In genomic region chr2:241547781-241548450, GRCh38 we compare ENCODE assay signal across 30 cellular contexts. TPM values are rescaled to one million over a fixed set of nuclear protein-coding genes. Genes with fewer than 3 reads are reported as not detected.
A peak's percentile ranks its signal among the peaks of the same experiment; 100 is the strongest.
DNase-seq lines count a peak whose midpoint lies in the region; ATAC-seq and TF ChIP-seq lines count a peak whose summit lies in the region.
"Had no signal": no experiment of that assay in that cellular context is flagged by ENCODE, and none has a peak within 500 bp of the region (broad histone marks: within the 10 kb centered on the region; RNA-seq: fewer than 3 reads in every experiment).

No MANE protein-coding gene starts in this region.

- no peak overlapping the region for H2BK120ac ChIP-seq in mesendoderm (ENCODE audit: low read depth, low read length)

- peak; percentile 7 for DNase-seq in left cardiac atrium
- no peak for DNase-seq in Right ventricle myocardium inferior (ENCODE audit: missing footprints)
- no peak for DNase-seq in brain microvascular endothelial cell
- DNase-seq in mesendoderm = no peak
- DNase-seq in type B pancreatic cell (ENCODE audit: extremely low spot score, unreplicated experiment) = no peak
- DNase-seq in tibial artery = no peak
- DNase-seq in NCI-H128 (lab: John Stamatoyannopoulos, UW; ENCODE audit: unreplicated experiment) = no peak
- DNase-seq: activated CD4-positive, alpha-beta T cell treated with anti-CD3 and anti-CD28 coated beads for 48 hours; activated effector memory CD4-positive, alpha-beta T cell treated with Interleukin-2 at 50 U/mL for 16 hours; DMS79; left ventricle myocardium inferior; naive B cell; NCI-H1092 treated with DMSO at 0.1 percent for 48 hours; NCI-H2029 treated with DMSO at 0.1 percent for 48 hours; NCI-H2227 treated with DMSO at 0.1 percent for 48 hours; NCI-H69; SHP77 treated with DMSO at 0.1 percent for 48 hours; sigmoid colon; T-helper 9 cell; upper lobe of right lung; WERI-Rb-1 had no signal

- no peak overlapping the region for H2AK5ac ChIP-seq in mesendoderm (ENCODE audit: low read length)

- H3K4me1 ChIP-seq in mesendoderm (ENCODE audit: control insufficient read depth, low read depth, low read length) (peaks cover 1% of the 10 kb centered on the region), tibial artery (peaks cover 0 to 13% (median 8%) of the 10 kb centered on the region in 4 donors)
- H3K4me1 ChIP-seq: prostate gland had no signal

- no peaks in the 10 kb centered on the region for H3K9me3 ChIP-seq in tibial artery
- H3K9me3 ChIP-seq: left ventricle myocardium inferior, neutrophil, prostate gland, sigmoid colon, upper lobe of right lung had no signal

- no peak overlapping the region for H3K4me3 ChIP-seq in brain microvascular endothelial cell (ENCODE audit: low read depth, low read length)
- H3K4me3 ChIP-seq in mesendoderm (ENCODE audit: low read length) = no peak overlapping the region
- no peak overlapping the region for H3K4me3 ChIP-seq in tibial artery
- H3K4me3 ChIP-seq: GM23338, left ventricle myocardium inferior, prostate gland, sigmoid colon had no signal

- TF ChIP-seq CTCF in brain microvascular endothelial cell (IDR thresholded peaks at IDR 0.05; ENCODE audit: low read depth, low read length, missing control alignments) (no peak), type B pancreatic cell (conservative IDR thresholded peaks at IDR 0.05) (no peak), tibial artery (IDR thresholded peaks at IDR 0.05) (no peak)

- no peak overlapping the region for H3K4ac ChIP-seq in mesendoderm (ENCODE audit: low read depth, low read length)

- H3K18ac ChIP-seq in mesendoderm (ENCODE audit: low read length) = no peak overlapping the region

- H3K4me3 Mint-ChIP-seq in type B pancreatic cell = peak overlapping the region; percentile 67
- H3K4me3 Mint-ChIP-seq: GM23338; naive B cell; stimulated activated effector memory CD8-positive, alpha-beta T cell treated with anti-CD3 and anti-CD28 coated beads, Interleukin-12 subunit alpha, Interleukin-12 subunit beta, amount 100 ng/mL, for 72 hours had no signal

- H3K9me3 Mint-ChIP-seq in type B pancreatic cell = no peaks in the 10 kb centered on the region
- H3K9me3 Mint-ChIP-seq: activated naive CD4-positive, alpha-beta T cell treated with anti-CD3 and anti-CD28 coated beads, Interleukin-2, amount 50 U/mL, for 72 hours; GM23338; naive B cell; stimulated activated effector memory CD8-positive, alpha-beta T cell treated with anti-CD3 and anti-CD28 coated beads, Interleukin-12 subunit alpha, Interleukin-12 subunit beta, amount 100 ng/mL, for 72 hours had no signal

- no peak overlapping the region for H2BK15ac ChIP-seq in mesendoderm (replicated peaks; ENCODE audit: low read depth)

- H4K8ac ChIP-seq in mesendoderm (ENCODE audit: low read depth, low read length) = no peak overlapping the region

- no peaks in the 10 kb centered on the region for H3K79me2 ChIP-seq in mesendoderm (ENCODE audit: control insufficient read depth, insufficient read depth, low read length)

- peak overlapping the region; percentile 77 for H3K27ac ChIP-seq in brain microvascular endothelial cell
- H3K27ac ChIP-seq in mesendoderm (ENCODE audit: low read depth, low read length) = no peak overlapping the region
- H3K27ac ChIP-seq in tibial artery = no peak overlapping the region
- H3K27ac ChIP-seq: 22Rv1, epithelial cell of prostate, left ventricle myocardium inferior, neutrophil, prostate gland, upper lobe of right lung, WERI-Rb-1 had no signal

- H3K27me3 ChIP-seq in brain microvascular endothelial cell (replicated peaks) (no peaks in the 10 kb centered on the region), mesendoderm (ENCODE audit: insufficient read depth, low read length, poor library complexity) (no peaks in the 10 kb centered on the region), tibial artery (peaks cover 0 to 75% of the 10 kb centered on the region in 2 donors)
- H3K27me3 ChIP-seq: upper lobe of right lung had no signal

- peaks cover 6% of the 10 kb centered on the region for H3K27me3 Mint-ChIP-seq in type B pancreatic cell

- H3K36me3 ChIP-seq in brain microvascular endothelial cell (replicated peaks) = no peaks in the 10 kb centered on the region
- no peaks in the 10 kb centered on the region for H3K36me3 ChIP-seq in mesendoderm (ENCODE audit: control insufficient read depth, insufficient read depth, low read length)
- H3K36me3 ChIP-seq in tibial artery = no peaks in the 10 kb centered on the region
- H3K36me3 ChIP-seq: left ventricle myocardium inferior, neutrophil, prostate gland, sigmoid colon, upper lobe of right lung, WERI-Rb-1 had no signal

- ATAC-seq in left cardiac atrium (no peak), Right ventricle myocardium inferior (no peak)
- no peak for ATAC-seq in activated CD4-positive, CD25-positive, alpha-beta regulatory T cell treated with anti-CD3 and anti-CD28 coated beads, Interleukin-2, amount 50 U/mL, for 24 hours
- ATAC-seq: activated naive CD4-positive, alpha-beta T cell treated with anti-CD3 and anti-CD28 coated beads, Interleukin-2, amount 50 U/mL, for 72 hours; Panc1; stimulated activated effector memory CD8-positive, alpha-beta T cell treated with anti-CD3 and anti-CD28 coated beads, Interleukin-12 subunit alpha, Interleukin-12 subunit beta, amount 100 ng/mL, for 72 hours; upper lobe of right lung had no signal

- H2BK5ac ChIP-seq in mesendoderm (ENCODE audit: low read length) = no peak overlapping the region

- in situ Hi-C loops in brain microvascular endothelial cell (cut with HindIII; ENCODE audit: low pct_ligation_motif_present, low sequenced_read_pairs) = no loop called here

- H3K4me1 Mint-ChIP-seq in type B pancreatic cell (ENCODE audit: unreplicated experiment) = no peaks in the 10 kb centered on the region
- H3K4me1 Mint-ChIP-seq: naive B cell; stimulated activated effector memory CD8-positive, alpha-beta T cell treated with anti-CD3 and anti-CD28 coated beads, Interleukin-12 subunit alpha, Interleukin-12 subunit beta, amount 100 ng/mL, for 72 hours had no signal

- no peak overlapping the region for H3K9ac ChIP-seq in mesendoderm (ENCODE audit: low read length)

- H3K56ac ChIP-seq in mesendoderm (ENCODE audit: low read length) = peak overlapping the region; percentile 42

- peak overlapping the region; percentile 90 for H3K27ac Mint-ChIP-seq in type B pancreatic cell
- H3K27ac Mint-ChIP-seq: activated naive CD4-positive, alpha-beta T cell treated with anti-CD3 and anti-CD28 coated beads, Interleukin-2, amount 50 U/mL, for 72 hours; GM23338; naive B cell; stimulated activated effector memory CD8-positive, alpha-beta T cell treated with anti-CD3 and anti-CD28 coated beads, Interleukin-12 subunit alpha, Interleukin-12 subunit beta, amount 100 ng/mL, for 72 hours had no signal

- H3K79me1 ChIP-seq in mesendoderm (ENCODE audit: low read length) = no peaks in the 10 kb centered on the region

- H4K5ac ChIP-seq in mesendoderm (ENCODE audit: low read length) = no peak overlapping the region

- H3K4me2 ChIP-seq in mesendoderm (ENCODE audit: low read length) = no peak overlapping the region
- H3K4me2 ChIP-seq: GM23338 had no signal

- H3K36me3 Mint-ChIP-seq in type B pancreatic cell = no peaks in the 10 kb centered on the region
- H3K36me3 Mint-ChIP-seq: activated naive CD4-positive, alpha-beta T cell treated with anti-CD3 and anti-CD28 coated beads, Interleukin-2, amount 50 U/mL, for 72 hours; naive B cell; stimulated activated effector memory CD8-positive, alpha-beta T cell treated with anti-CD3 and anti-CD28 coated beads, Interleukin-12 subunit alpha, Interleukin-12 subunit beta, amount 100 ng/mL, for 72 hours had no signal

- no peak overlapping the region for H3K23ac ChIP-seq in mesendoderm (ENCODE audit: low read length)

- WGBS in mesendoderm (ENCODE audit: extremely low coverage, insufficient coverage, low lambda C conversion rate) = no CpG with 5 or more reads among the region's 16 CpGs

- intact Hi-C loops in left cardiac atrium (cut with DNase I) (no loop called here), Right ventricle myocardium inferior (cut with DNase I) (no loop called here), tibial artery (cut with DNase I; ENCODE audit: low total_unique reads) (no loop called here)

RNA-seq across cellular contexts. Expression of gene BOK, which starts 10.6 kb away (rescaled TPM):
- total RNA-seq in left cardiac atrium (10 to 100 TPM; 20.4 to 30.2 TPM), Right ventricle myocardium inferior (4.5 TPM), type B pancreatic cell (ENCODE audit: low replicate concordance) (41.5 and 108 TPM in 2 replicates)
- polyA plus RNA-seq in mesendoderm (2013, experiment 1 of 2) = 30.7 TPM
- 31.0 TPM for polyA plus RNA-seq in mesendoderm (2013, experiment 2 of 2)

RNA-seq across cellular contexts. Expression of gene STK25, which starts 39.5 kb away (rescaled TPM):
- total RNA-seq in left cardiac atrium (10 to 100 TPM; 89.2 to 94.9 TPM), Right ventricle myocardium inferior (97.4 TPM), type B pancreatic cell (ENCODE audit: low replicate concordance) (182 and 198 TPM in 2 replicates)
- polyA plus RNA-seq in mesendoderm (2013, experiment 1 of 2) = 106 TPM
- 109 TPM for polyA plus RNA-seq in mesendoderm (2013, experiment 2 of 2)
